In genomic region chr5:612498-613424, GRCh38 we compare ENCODE assay signal across 8 cellular contexts. TPM values are rescaled to one million over a fixed set of nuclear protein-coding genes. Genes with fewer than 3 reads are reported as not detected.
DNase-seq lines count a peak whose midpoint lies in the region; ATAC-seq and TF ChIP-seq lines count a peak whose summit lies in the region.

No MANE protein-coding gene starts in this region.

- DNase-seq in GM06990 (ENCODE audit: extremely low read depth, insufficient read length) (no peak), right atrium auricular region (ENCODE audit: low spot score) (no peak), retinal pigment epithelial cell (ENCODE audit: low read depth) (no peak), substantia nigra (lab: John Stamatoyannopoulos, UW) (no peak), NCI-H1694 treated with DMSO at 0.1 percent for 48 hours (lab: John Stamatoyannopoulos, UW) (no peak)
- no peak for DNase-seq in activated T-helper 1 cell treated with anti-CD3 and anti-CD28 coated beads, Interleukin-12 subunit alpha, Interleukin-12 subunit beta, Interleukin-2, Interleukin-4 antibody, amounts not matched to agents 30 ng/mL and 10 ng/mL and 1 ng/mL, durations not matched to agents 14 hours and 24 hours and 36 hours (ENCODE audit: low spot score)

- H3K36me3 Mint-ChIP-seq in IgD-negative memory B cell, result peaks cover 5% of the 10 kb centered on the region
- peaks cover 14% of the 10 kb centered on the region for H3K36me3 Mint-ChIP-seq in activated T-helper 1 cell treated with anti-CD3 and anti-CD28 coated beads, Interleukin-12 subunit alpha, Interleukin-12 subunit beta, Interleukin-2, Interleukin-4 antibody, amounts not matched to agents 30 ng/mL and 10 ng/mL and 1 ng/mL, durations not matched to agents 14 hours and 24 hours and 36 hours (ENCODE audit: low read depth)

- peaks cover 2% of the 10 kb centered on the region for H3K27me3 Mint-ChIP-seq in IgD-negative memory B cell
- no peaks in the 10 kb centered on the region for H3K27me3 Mint-ChIP-seq in activated T-helper 1 cell treated with anti-CD3 and anti-CD28 coated beads, Interleukin-12 subunit alpha, Interleukin-12 subunit beta, Interleukin-2, Interleukin-4 antibody, amounts not matched to agents 30 ng/mL and 10 ng/mL and 1 ng/mL, durations not matched to agents 14 hours and 24 hours and 36 hours (ENCODE audit: insufficient read depth)

- H3K36me3 ChIP-seq in GM06990 (ENCODE audit: control insufficient read depth, insufficient read depth, low read length), result no peaks in the 10 kb centered on the region; the same call in none of the 2 replicates
- H3K36me3 ChIP-seq in right atrium auricular region, result no peaks in the 10 kb centered on the region

- no peaks in the 10 kb centered on the region for H3K9me3 ChIP-seq in right atrium auricular region

- peaks cover 0 to 5% (median 0%) of the 10 kb centered on the region in 3 donors for H3K9me3 Mint-ChIP-seq in IgD-negative memory B cell
- no peaks in the 10 kb centered on the region for H3K9me3 Mint-ChIP-seq in activated T-helper 1 cell treated with anti-CD3 and anti-CD28 coated beads, Interleukin-12 subunit alpha, Interleukin-12 subunit beta, Interleukin-2, Interleukin-4 antibody, amounts not matched to agents 30 ng/mL and 10 ng/mL and 1 ng/mL, durations not matched to agents 14 hours and 24 hours and 36 hours

- H3K4me3 ChIP-seq in GM06990 (replicated peaks; ENCODE audit: low read depth, low read length) (peak overlapping the region; percentile 87), right atrium auricular region (peak overlapping the region; percentile 52 to 81), retinal pigment epithelial cell (ENCODE audit: low read length) (peak overlapping the region; percentile 70)

- peak overlapping the region in 2 of 3 donors; percentile 64 to 86 for H3K27ac Mint-ChIP-seq in IgD-negative memory B cell
- H3K27ac Mint-ChIP-seq in activated T-helper 1 cell treated with anti-CD3 and anti-CD28 coated beads, Interleukin-12 subunit alpha, Interleukin-12 subunit beta, Interleukin-2, Interleukin-4 antibody, amounts not matched to agents 30 ng/mL and 10 ng/mL and 1 ng/mL, durations not matched to agents 14 hours and 24 hours and 36 hours, result peak overlapping the region; percentile 90

- H3K4me1 Mint-ChIP-seq in IgD-negative memory B cell, result peaks cover 17 to 19% (median 18%) of the 10 kb centered on the region in 3 donors
- H3K4me1 Mint-ChIP-seq in activated T-helper 1 cell treated with anti-CD3 and anti-CD28 coated beads, Interleukin-12 subunit alpha, Interleukin-12 subunit beta, Interleukin-2, Interleukin-4 antibody, amounts not matched to agents 30 ng/mL and 10 ng/mL and 1 ng/mL, durations not matched to agents 14 hours and 24 hours and 36 hours (ENCODE audit: low read depth), result peaks cover 46% of the 10 kb centered on the region

- peak; percentile 29 for ATAC-seq in GM21619 (IDR thresholded peaks at IDR 0.05; ENCODE audit: unreplicated experiment)

- no peak for TF ChIP-seq CTCF in GM06990 (IDR thresholded peaks at IDR 0.05; ENCODE audit: insufficient read depth, low read length, poor library complexity, severe bottlenecking)
- no peak for TF ChIP-seq CTCF in right atrium auricular region (IDR thresholded peaks at IDR 0.05)
- TF ChIP-seq CTCF in retinal pigment epithelial cell (conservative IDR thresholded peaks at IDR 0.05; ENCODE audit: low read depth, low read length), result no peak

- H3K4me1 ChIP-seq in right atrium auricular region, result peaks cover 0 to 14% of the 10 kb centered on the region in 2 donors

- H3K27me3 ChIP-seq in GM06990 (replicated peaks; ENCODE audit: control insufficient read depth, insufficient read depth, low read length) (no peaks in the 10 kb centered on the region), right atrium auricular region (no peaks in the 10 kb centered on the region)

- intact Hi-C loops in activated T-helper 1 cell treated with anti-CD3 and anti-CD28 coated beads, Interleukin-12 subunit alpha, Interleukin-12 subunit beta, Interleukin-2, Interleukin-4 antibody, amounts not matched to agents 30 ng/mL and 10 ng/mL and 1 ng/mL, durations not matched to agents 14 hours and 24 hours and 36 hours (cut with micrococcal nuclease), result loop anchor here (1.0 to 10.0 kb wide), 5 partner anchors 80 to 280 kb away; partner anchors contain the start of genes BRD9, EXOC3, TPPP and TRIP13

- H3K27ac ChIP-seq in right atrium auricular region, result no peak overlapping the region
- no peak overlapping the region for H3K27ac ChIP-seq in substantia nigra (ENCODE audit: low read depth, low read length, poor library complexity, severe bottlenecking)

- H3K4me3 Mint-ChIP-seq in IgD-negative memory B cell, result peak overlapping the region; percentile 94 to 96 (median 94)
- peak overlapping the region; percentile 94 for H3K4me3 Mint-ChIP-seq in activated T-helper 1 cell treated with anti-CD3 and anti-CD28 coated beads, Interleukin-12 subunit alpha, Interleukin-12 subunit beta, Interleukin-2, Interleukin-4 antibody, amounts not matched to agents 30 ng/mL and 10 ng/mL and 1 ng/mL, durations not matched to agents 14 hours and 24 hours and 36 hours

RNA-seq across cellular contexts. Expression of gene CEP72, which starts 0.6 kb away (rescaled TPM):
- polyA plus RNA-seq in IgD-negative memory B cell, result 5.4 TPM
- total RNA-seq in activated T-helper 1 cell treated with anti-CD3 and anti-CD28 coated beads, Interleukin-12 subunit alpha, Interleukin-12 subunit beta, Interleukin-2, Interleukin-4 antibody, amounts not matched to agents 30 ng/mL and 10 ng/mL and 1 ng/mL, durations not matched to agents 14 hours and 24 hours and 36 hours, result 32.4 and 35.7 TPM in 2 replicates
- total RNA-seq in right atrium auricular region, result 1 to 10 TPM in 1 of 2 donors, under 1 TPM in 1; 0.41 to 1.0 TPM

Comparison
In these comparisons a context has a peak if more than half of its experiments do, and no peak if none do; other contexts are left out.
1. RNA of gene CEP72, which starts 0.6 kb away (total RNA-seq): 32.4 to 35.7 TPM in activated T-helper 1 cell treated with anti-CD3 and anti-CD28 coated beads, Interleukin-12 subunit alpha, Interleukin-12 subunit beta, Interleukin-2, Interleukin-4 antibody, amounts not matched to agents 30 ng/mL and 10 ng/mL and 1 ng/mL, durations not matched to agents 14 hours and 24 hours and 36 hours; 0.41 to 1.0 TPM in right atrium auricular region; every median in the first group is over 10 times any median in the second.
2. Peak in every context shown above with its lines, with median percentiles within 50 percentile points of each other: H3K4me3 ChIP-seq.